Comparison of ENCODE assay signal across 23 cellular contexts in genomic region chr2:174383796-174384195, GRCh38. TPM values are rescaled to one million over a fixed set of nuclear protein-coding genes. Genes with fewer than 3 reads are reported as not detected.
A peak's percentile ranks its signal among the peaks of the same experiment; 100 is the strongest.
DNase-seq lines count a peak whose midpoint lies in the region; ATAC-seq and TF ChIP-seq lines count a peak whose summit lies in the region.
"Had no signal": no experiment of that assay in that cellular context is flagged by ENCODE, and none has a peak within 500 bp of the region (broad histone marks: within the 10 kb centered on the region; RNA-seq: fewer than 3 reads in every experiment).

No MANE protein-coding gene starts in this region.

- DNase-seq in GF-D8 (lab: John Stamatoyannopoulos, UW) (peak; percentile 38), Kasumi-1 (lab: John Stamatoyannopoulos, UW) (peak; percentile 31 to 49), SIG-M5 (lab: John Stamatoyannopoulos, UW) (peak; percentile 6), naive B cell (no peak), NCI-H2029 treated with DMSO at 0.1 percent for 48 hours (lab: John Stamatoyannopoulos, UW) (no peak), mesothelial cell of epicardium (ENCODE audit: low spot score in 2 of 2, unreplicated experiment in 2 of 2) (no peak)
- DNase-seq in activated CD8-positive, alpha-beta T cell treated with anti-CD3 and anti-CD28 coated beads, Interleukin-2, amount 10 ng/mL, durations not matched to agents 7 days and 5 days, result no peak
- DNase-seq: activated CD4-positive, alpha-beta T cell treated with anti-CD3 and anti-CD28 coated beads, Interleukin-2, amount 10 ng/mL, durations not matched to agents 7 days and 5 days; activated CD8-positive, alpha-beta memory T cell treated with anti-CD3 and anti-CD28 coated beads, Interleukin-2, amount 50 U/mL, for 4 hours; activated effector memory CD4-positive, alpha-beta T cell treated with Interleukin-2 at 50 U/mL for 16 hours; amniotic stem cell; EL; left colon; MG63; NCI-H187; NK-92 treated with Interleukin-12 subunit alpha and Interleukin-12 subunit beta, amount 100 ng/mL, for 24 hours; stimulated activated CD4-positive, alpha-beta T cell treated with anti-CD3 and anti-CD28 coated beads, Interleukin-2, amount 100 ng/mL, for 24 hours; stimulated activated naive CD8-positive, alpha-beta T cell treated with anti-CD3 and anti-CD28 coated beads, Interleukin-15, Interleukin-2, amounts not matched to agents 100 U/mL and 50 U/mL, for 24 hours; transverse colon had no signal

- POLR2A ChIA-PET in activated CD8-positive, alpha-beta T cell treated with anti-CD3 and anti-CD28 coated beads, Interleukin-2, amount 10 ng/mL, durations not matched to agents 7 days and 5 days (lab: Charles Lee), result no interaction called here

- H3K9me3 Mint-ChIP-seq in naive B cell, result peaks cover 0 to 7% (median 2%) of the 10 kb centered on the region in 7 donors
- H3K9me3 Mint-ChIP-seq in activated CD8-positive, alpha-beta T cell treated with anti-CD3 and anti-CD28 coated beads, Interleukin-2, amount 10 ng/mL, durations not matched to agents 7 days and 5 days (ENCODE audit: insufficient read depth), result no peaks in the 10 kb centered on the region
- H3K9me3 Mint-ChIP-seq in mesothelial cell of epicardium, result peaks cover 3% of the 10 kb centered on the region
- H3K9me3 Mint-ChIP-seq: activated CD4-positive, alpha-beta T cell treated with anti-CD3 and anti-CD28 coated beads, Interleukin-2, amount 10 ng/mL, durations not matched to agents 7 days and 5 days; neural crest cell had no signal

- CTCF ChIA-PET in activated CD8-positive, alpha-beta T cell treated with anti-CD3 and anti-CD28 coated beads, Interleukin-2, amount 10 ng/mL, durations not matched to agents 7 days and 5 days (lab: Charles Lee), result no interaction called here

- H3K4me1 Mint-ChIP-seq in naive B cell (peaks cover 9 to 17% (median 14%) of the 10 kb centered on the region in 3 donors), mesothelial cell of epicardium (no peaks in the 10 kb centered on the region)
- H3K4me1 Mint-ChIP-seq in activated CD8-positive, alpha-beta T cell treated with anti-CD3 and anti-CD28 coated beads, Interleukin-2, amount 10 ng/mL, durations not matched to agents 7 days and 5 days (ENCODE audit: low read depth), result no peaks in the 10 kb centered on the region
- H3K4me1 Mint-ChIP-seq: neural crest cell had no signal

- no peaks in the 10 kb centered on the region for H3K27me3 Mint-ChIP-seq in naive B cell
- H3K27me3 Mint-ChIP-seq in activated CD8-positive, alpha-beta T cell treated with anti-CD3 and anti-CD28 coated beads, Interleukin-2, amount 10 ng/mL, durations not matched to agents 7 days and 5 days (ENCODE audit: low read depth), result no peaks in the 10 kb centered on the region
- H3K27me3 Mint-ChIP-seq in mesothelial cell of epicardium (ENCODE audit: low read depth), result no peaks in the 10 kb centered on the region
- H3K27me3 Mint-ChIP-seq: activated CD4-positive, alpha-beta T cell treated with anti-CD3 and anti-CD28 coated beads, Interleukin-2, amount 10 ng/mL, durations not matched to agents 7 days and 5 days had no signal

- peak; percentile 43 to 51 for ATAC-seq in naive B cell (ENCODE audit: low read depth in 2 of 2)
- ATAC-seq in activated CD8-positive, alpha-beta T cell treated with anti-CD3 and anti-CD28 coated beads, Interleukin-2, amount 10 ng/mL, durations not matched to agents 7 days and 5 days, result no peak
- ATAC-seq: left colon; stimulated activated naive CD8-positive, alpha-beta T cell treated with anti-CD3 and anti-CD28 coated beads, Interleukin-15, Interleukin-2, amounts not matched to agents 100 U/mL and 50 U/mL, for 24 hours had no signal

- TF ChIP-seq CTCF in mesothelial cell of epicardium (IDR thresholded peaks at IDR 0.05; ENCODE audit: unreplicated experiment), result no peak

- H3K4me3 Mint-ChIP-seq in naive B cell, result peak overlapping the region in 1 of 8 donors; percentile 30
- no peak overlapping the region for H3K4me3 Mint-ChIP-seq in activated CD8-positive, alpha-beta T cell treated with anti-CD3 and anti-CD28 coated beads, Interleukin-2, amount 10 ng/mL, durations not matched to agents 7 days and 5 days
- no peak overlapping the region for H3K4me3 Mint-ChIP-seq in mesothelial cell of epicardium
- H3K4me3 Mint-ChIP-seq: activated CD4-positive, alpha-beta T cell treated with anti-CD3 and anti-CD28 coated beads, Interleukin-2, amount 10 ng/mL, durations not matched to agents 7 days and 5 days; neural crest cell had no signal

- H3K27ac Mint-ChIP-seq in naive B cell, result peak overlapping the region in 2 of 6 donors; percentile 14 to 27
- H3K27ac Mint-ChIP-seq in activated CD8-positive, alpha-beta T cell treated with anti-CD3 and anti-CD28 coated beads, Interleukin-2, amount 10 ng/mL, durations not matched to agents 7 days and 5 days, result no peak overlapping the region
- H3K27ac Mint-ChIP-seq in mesothelial cell of epicardium, result no peak overlapping the region
- H3K27ac Mint-ChIP-seq: activated CD4-positive, alpha-beta T cell treated with anti-CD3 and anti-CD28 coated beads, Interleukin-2, amount 10 ng/mL, durations not matched to agents 7 days and 5 days had no signal

- peaks cover 17 to 21% of the 10 kb centered on the region in 2 donors for H3K36me3 Mint-ChIP-seq in naive B cell
- peaks cover 26% of the 10 kb centered on the region for H3K36me3 Mint-ChIP-seq in activated CD8-positive, alpha-beta T cell treated with anti-CD3 and anti-CD28 coated beads, Interleukin-2, amount 10 ng/mL, durations not matched to agents 7 days and 5 days (ENCODE audit: low read depth)
- H3K36me3 Mint-ChIP-seq in mesothelial cell of epicardium, result peaks cover 26% of the 10 kb centered on the region

RNA-seq across cellular contexts. Expression of gene SCRN3, which starts 11.7 kb away (rescaled TPM):
- polyA plus RNA-seq in naive B cell (ENCODE audit: low read depth in 6 of 6), result 10 to 100 TPM; 13.9 to 22.1 (median 16.5) TPM
- total RNA-seq in activated CD8-positive, alpha-beta T cell treated with anti-CD3 and anti-CD28 coated beads, Interleukin-2, amount 10 ng/mL, durations not matched to agents 7 days and 5 days, result 10 to 100 TPM; 14.7 to 18.6 TPM
- total RNA-seq in mesothelial cell of epicardium, result 26.5 to 29.0 TPM (median 26.8 TPM) in 3 replicates

RNA-seq across cellular contexts. Expression of gene SP9, which starts 49.0 kb away (rescaled TPM):
- not detected for polyA plus RNA-seq in naive B cell (ENCODE audit: low read depth in 6 of 6)
- total RNA-seq in activated CD8-positive, alpha-beta T cell treated with anti-CD3 and anti-CD28 coated beads, Interleukin-2, amount 10 ng/mL, durations not matched to agents 7 days and 5 days, result not detected
- 1.1 to 1.4 TPM (median 1.3 TPM) in 3 replicates for total RNA-seq in mesothelial cell of epicardium
- total RNA-seq: activated CD4-positive, alpha-beta T cell treated with anti-CD3 and anti-CD28 coated beads, Interleukin-2, amount 10 ng/mL, durations not matched to agents 7 days and 5 days; left colon; NCI-H460; pulmonary artery endothelial cell; skeletal muscle tissue; transverse colon had no signal

Comparison
In these comparisons a context has a peak if more than half of its experiments do, and no peak if none do; other contexts are left out.
1. DNase-seq: peak in GF-D8 (single experiment), Kasumi-1 (2 of 2) and SIG-M5 (single experiment); none in naive B cell (single experiment), NCI-H2029 treated with DMSO at 0.1 percent for 48 hours (single experiment), activated CD8-positive, alpha-beta T cell treated with anti-CD3 and anti-CD28 coated beads, Interleukin-2, amount 10 ng/mL, durations not matched to agents 7 days and 5 days (single experiment) and mesothelial cell of epicardium (0 of 2).